ENCODE assay signal across 1 cellular context in the genomic region with DNA sequence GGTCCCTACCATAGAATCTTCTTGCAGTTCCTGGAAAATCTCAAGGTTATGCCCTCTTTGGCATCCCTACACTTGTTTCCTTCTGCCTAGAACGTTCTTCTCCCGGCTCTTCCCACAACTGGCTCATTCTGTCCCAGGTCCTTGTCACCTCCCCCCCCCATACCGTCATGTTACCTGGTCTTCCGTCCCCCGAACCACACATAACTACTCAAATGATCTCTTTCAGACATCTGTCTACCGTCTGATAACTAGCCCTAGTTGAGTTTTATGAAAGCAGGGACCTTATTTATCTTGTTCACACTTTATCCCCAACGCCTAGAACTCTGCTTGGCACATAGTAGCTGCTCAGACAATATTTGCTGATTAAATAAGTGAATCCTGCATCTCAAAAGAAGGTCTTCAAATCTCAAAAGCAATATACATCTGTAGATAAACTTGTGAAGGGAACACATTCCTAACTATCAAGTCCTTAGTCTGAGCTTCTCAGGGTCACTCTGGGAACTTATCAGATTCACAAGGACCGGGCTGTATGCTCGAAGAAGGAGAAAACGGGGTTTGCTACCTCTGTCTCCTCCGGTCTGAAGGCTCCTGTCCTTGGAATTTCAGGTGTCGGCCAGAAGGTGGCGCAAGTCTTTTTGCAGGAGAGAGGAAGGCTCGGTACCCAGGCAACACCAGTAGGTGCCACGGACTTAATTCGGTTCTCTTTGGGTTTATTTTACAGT.
TF ChIP-seq lines count a peak whose summit lies in the region.

No MANE protein-coding gene starts in this region.

TF ChIP-seq in HCT116, 20 proteins besides CTCF, POLR2A, EP300 and RAD21 (continued from another document):
- TF ChIP-seq TCF7L2 (IDR thresholded peaks at IDR 0.05; ENCODE audit: borderline replicate concordance, extremely low read depth, insufficient read depth, insufficient read length) (no peak), SRF (IDR thresholded peaks at IDR 0.05; ENCODE audit: low read depth) (no peak), YY1 (IDR thresholded peaks at IDR 0.05; ENCODE audit: extremely low read depth, insufficient replicate concordance, low read depth, low read length) (no peak), JUND (IDR thresholded peaks at IDR 0.05) (no peak), SIN3A (IDR thresholded peaks at IDR 0.05; ENCODE audit: low read depth) (no peak), POLR2AphosphoS5 (IDR thresholded peaks at IDR 0.05; ENCODE audit: low read depth, low read length) (no peak), CEBPB (IDR thresholded peaks at IDR 0.05; ENCODE audit: low read depth) (no peak), EZH2 (IDR thresholded peaks at IDR 0.05) (no peak), ZNF274 (IDR thresholded peaks at IDR 0.05; ENCODE audit: low read depth, low read length) (no peak)
- TF ChIP-seq, protein P1, sequence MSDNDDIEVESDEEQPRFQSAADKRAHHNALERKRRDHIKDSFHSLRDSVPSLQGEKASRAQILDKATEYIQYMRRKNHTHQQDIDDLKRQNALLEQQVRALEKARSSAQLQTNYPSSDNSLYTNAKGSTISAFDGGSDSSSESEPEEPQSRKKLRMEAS (IDR thresholded peaks at IDR 0.05), result no peak
TF ChIP-seq in HCT116: peak in this region for 0.
